ENCODE assay signal across 8 cellular contexts in genomic region chr1:108125312-108126138, GRCh38.
A peak's percentile ranks its signal among the peaks of the same experiment; 100 is the strongest.
DNase-seq lines count a peak whose midpoint lies in the region; ATAC-seq and TF ChIP-seq lines count a peak whose summit lies in the region.

No MANE protein-coding gene starts in this region.

- H3K27ac ChIP-seq in smooth muscle cell (ENCODE audit: low read depth) = no peak overlapping the region

- H3K79me2 ChIP-seq in smooth muscle cell (ENCODE audit: low read depth) = no peaks in the 10 kb centered on the region

- H3K9me3 ChIP-seq in smooth muscle cell (replicated peaks; ENCODE audit: low read depth) = no peaks in the 10 kb centered on the region

- no peaks in the 10 kb centered on the region for H4K20me1 ChIP-seq in smooth muscle cell (ENCODE audit: low read depth)

- TF ChIP-seq CTCF in astrocyte of the cerebellum (IDR thresholded peaks at IDR 0.05; ENCODE audit: low read depth, low read length, missing control alignments) (peak; percentile 85), smooth muscle cell (IDR thresholded peaks at IDR 0.05; ENCODE audit: borderline replicate concordance, insufficient read depth, poor library complexity, severe bottlenecking) (peak; percentile 92)

- no peaks in the 10 kb centered on the region for H3F3A ChIP-seq in smooth muscle cell (ENCODE audit: low read depth)

- H3K4me2 ChIP-seq in smooth muscle cell = no peak overlapping the region

- no peaks in the 10 kb centered on the region for H3K36me3 ChIP-seq in smooth muscle cell (ENCODE audit: low read depth)

- H3K4me3 ChIP-seq in astrocyte of the cerebellum (ENCODE audit: low read depth, low read length) (no peak overlapping the region), smooth muscle cell (no peak overlapping the region)

- H2AFZ ChIP-seq in smooth muscle cell (ENCODE audit: low read depth) = no peak overlapping the region

- H3K4me1 ChIP-seq in smooth muscle cell (ENCODE audit: low read depth) = no peaks in the 10 kb centered on the region

- no peak overlapping the region for H3K9ac ChIP-seq in smooth muscle cell (ENCODE audit: low read depth)

- ATAC-seq in HG02938 (IDR thresholded peaks at IDR 0.05; ENCODE audit: unreplicated experiment) = peak; percentile 93

- in situ Hi-C loops in astrocyte of the cerebellum (cut with HindIII; ENCODE audit: low sequenced_read_pairs) = no loop called here

- WGBS in smooth muscle cell (ENCODE audit: low lambda C conversion rate) = 8% methylated on average over 7 of the region's 7 CpGs

- H3K27me3 ChIP-seq in smooth muscle cell (ENCODE audit: low read depth) = peaks cover 4% of the 10 kb centered on the region

- DNase-seq in activated gamma-delta T cell treated with Interleukin-2 at 50 U/mL for 16 hours (peak; percentile 66), activated gamma-delta T cell (lab: John Stamatoyannopoulos, UW) (no peak), NCI-H1694 (lab: John Stamatoyannopoulos, UW) (peak; percentile 54), T-helper 9 cell (peak; percentile 34), astrocyte of the cerebellum (ENCODE audit: low read depth) (peak; percentile 70), hippocampal formation (lab: John Stamatoyannopoulos, UW) (peak; percentile 60 to 63), smooth muscle cell (lab: John Stamatoyannopoulos, UW; ENCODE audit: unreplicated experiment) (peak; percentile 13)
